ENCODE assay signal across 21 cellular contexts in genomic region chr13:113387396-113387795, GRCh38. TPM values are rescaled to one million over a fixed set of nuclear protein-coding genes. Genes with fewer than 3 reads are reported as not detected.
DNase-seq lines count a peak whose midpoint lies in the region; ATAC-seq and TF ChIP-seq lines count a peak whose summit lies in the region.
"Had no signal": no experiment of that assay in that cellular context is flagged by ENCODE, and none has a peak within 500 bp of the region (broad histone marks: within the 10 kb centered on the region; RNA-seq: fewer than 3 reads in every experiment).

No MANE protein-coding gene starts in this region.

- 47 to 78% methylated on average over 1 of the region's 1 CpG for WGBS in sigmoid colon, 2 donors

- H3K27ac ChIP-seq in CD4-positive, alpha-beta T cell (ENCODE audit: low read depth, low read length) = no peak overlapping the region
- H3K27ac ChIP-seq in sigmoid colon = no peak overlapping the region
- no peak overlapping the region for H3K27ac ChIP-seq in breast epithelium
- H3K27ac ChIP-seq: 22Rv1; A549; BLaER1 treated with 17β-estradiol and CSF1 and Interleukin-3, amounts not matched to agents 10 nM and 100 nM; C4-2B had no signal

- peaks cover 3% of the 10 kb centered on the region for H3K9me3 ChIP-seq in CD4-positive, alpha-beta T cell (ENCODE audit: control insufficient read depth, low read length)
- H3K9me3 ChIP-seq in sigmoid colon (peaks cover 0 to 8% (median 0%) of the 10 kb centered on the region in 4 donors), breast epithelium (peaks cover 0 to 8% of the 10 kb centered on the region in 2 donors)

- H3K4me3 ChIP-seq in sigmoid colon = no peak overlapping the region
- no peak overlapping the region for H3K4me3 ChIP-seq in breast epithelium
- H3K4me3 ChIP-seq: A549 had no signal

- peaks cover 5% of the 10 kb centered on the region for H3K36me3 Mint-ChIP-seq in activated naive CD4-positive, alpha-beta T cell treated with anti-CD3 and anti-CD28 coated beads, Interleukin-2, amount 50 U/mL, for 24 hours
- H3K36me3 Mint-ChIP-seq in activated naive CD4-positive, alpha-beta T cell treated with anti-CD3 and anti-CD28 coated beads for 36 hours (ENCODE audit: low read depth) = peaks cover 8% of the 10 kb centered on the region
- no peaks in the 10 kb centered on the region for H3K36me3 Mint-ChIP-seq in CD4-positive, alpha-beta T cell (ENCODE audit: low read depth)
- H3K36me3 Mint-ChIP-seq: CD4-positive, alpha-beta memory T cell had no signal

- CTCF ChIA-PET in activated naive CD4-positive, alpha-beta T cell treated with anti-CD3 and anti-CD28 coated beads for 36 hours (lab: Charles Lee) = interaction anchor here (1.3 kb wide), 1 partner anchor 9 kb away, joined by 4 read pairs; no protein-coding TSS in a partner anchor
- CTCF ChIA-PET in CD4-positive, alpha-beta T cell (lab: Charles Lee) = no interaction called here

- H3K4me1 ChIP-seq in sigmoid colon (no peaks in the 10 kb centered on the region), breast epithelium (no peaks in the 10 kb centered on the region)
- H3K4me1 ChIP-seq: A549; BLaER1 treated with 17β-estradiol and CSF1 and Interleukin-3, amounts not matched to agents 10 nM and 100 nM had no signal

- no peak for DNase-seq in activated naive CD4-positive, alpha-beta T cell treated with anti-CD3 and anti-CD28 coated beads for 36 hours
- DNase-seq in CD4-positive, alpha-beta T cell = no peak
- DNase-seq in left colon = peak in 1 of 2 donors; percentile 3
- DNase-seq in sigmoid colon = peak; percentile 2
- DNase-seq in germinal center (ENCODE audit: low spot score) = no peak
- no peak for DNase-seq in DMS153 (lab: John Stamatoyannopoulos, UW)
- no peak for DNase-seq in breast epithelium (ENCODE audit: low spot score in 2 of 2)
- DNase-seq: AML-193; CD4-positive, alpha-beta memory T cell; CD8-positive, alpha-beta memory T cell; COR-L47; DMS 273 treated with DMSO at 0.1 percent for 48 hours; DMS79 treated with DMSO at 0.1 percent for 48 hours; GF-D8 had no signal

- intact Hi-C loops in activated naive CD4-positive, alpha-beta T cell treated with anti-CD3 and anti-CD28 coated beads for 36 hours (cut with micrococcal nuclease) = no loop called here
- intact Hi-C loops in CD4-positive, alpha-beta T cell (cut with DNase I, micrococcal nuclease) = no loop called here
- intact Hi-C loops in left colon (cut with DNase I, micrococcal nuclease) = no loop called here
- intact Hi-C loops in sigmoid colon (cut with DNase I) = no loop called here
- intact Hi-C loops in breast epithelium (cut with DNase I; ENCODE audit: low total_unique reads) = no loop called here

- H3K27ac Mint-ChIP-seq in activated naive CD4-positive, alpha-beta T cell treated with anti-CD3 and anti-CD28 coated beads, Interleukin-2, amount 50 U/mL, for 24 hours = peak overlapping the region; percentile 46
- H3K27ac Mint-ChIP-seq in activated naive CD4-positive, alpha-beta T cell treated with anti-CD3 and anti-CD28 coated beads for 36 hours = no peak overlapping the region
- H3K27ac Mint-ChIP-seq in CD4-positive, alpha-beta T cell = peak overlapping the region; percentile 80
- H3K27ac Mint-ChIP-seq: B cell; CD4-positive, alpha-beta memory T cell; CD8-positive, alpha-beta memory T cell had no signal

- POLR2A ChIA-PET in CD4-positive, alpha-beta T cell (lab: Charles Lee) = no interaction called here

- no peaks in the 10 kb centered on the region for H3K27me3 ChIP-seq in CD4-positive, alpha-beta T cell (ENCODE audit: control insufficient read depth, insufficient read depth, low read length)
- H3K27me3 ChIP-seq in sigmoid colon = no peaks in the 10 kb centered on the region
- H3K27me3 ChIP-seq in breast epithelium = no peaks in the 10 kb centered on the region
- H3K27me3 ChIP-seq: BLaER1 treated with 17β-estradiol and CSF1 and Interleukin-3, amounts not matched to agents 10 nM and 100 nM had no signal

- peaks cover 14% of the 10 kb centered on the region for H3K9me3 Mint-ChIP-seq in activated naive CD4-positive, alpha-beta T cell treated with anti-CD3 and anti-CD28 coated beads, Interleukin-2, amount 50 U/mL, for 24 hours
- peaks cover 31% of the 10 kb centered on the region for H3K9me3 Mint-ChIP-seq in activated naive CD4-positive, alpha-beta T cell treated with anti-CD3 and anti-CD28 coated beads for 36 hours
- peaks cover 7% of the 10 kb centered on the region for H3K9me3 Mint-ChIP-seq in CD4-positive, alpha-beta T cell

- H3K4me3 Mint-ChIP-seq in activated naive CD4-positive, alpha-beta T cell treated with anti-CD3 and anti-CD28 coated beads, Interleukin-2, amount 50 U/mL, for 24 hours = no peak overlapping the region
- no peak overlapping the region for H3K4me3 Mint-ChIP-seq in activated naive CD4-positive, alpha-beta T cell treated with anti-CD3 and anti-CD28 coated beads for 36 hours
- no peak overlapping the region for H3K4me3 Mint-ChIP-seq in CD4-positive, alpha-beta T cell
- H3K4me3 Mint-ChIP-seq: B cell; CD4-positive, alpha-beta memory T cell; CD8-positive, alpha-beta memory T cell had no signal

- H3K36me3 ChIP-seq in sigmoid colon (no peaks in the 10 kb centered on the region), breast epithelium (no peaks in the 10 kb centered on the region)

- no peak for TF ChIP-seq EP300 in sigmoid colon (IDR thresholded peaks at IDR 0.05)

- H3K27me3 Mint-ChIP-seq in activated naive CD4-positive, alpha-beta T cell treated with anti-CD3 and anti-CD28 coated beads, Interleukin-2, amount 50 U/mL, for 24 hours = peaks cover 4% of the 10 kb centered on the region
- H3K27me3 Mint-ChIP-seq in activated naive CD4-positive, alpha-beta T cell treated with anti-CD3 and anti-CD28 coated beads for 36 hours (ENCODE audit: low read depth) = peaks cover under 1% of the 10 kb centered on the region
- peaks cover 8% of the 10 kb centered on the region for H3K27me3 Mint-ChIP-seq in CD4-positive, alpha-beta T cell

- no peak for ATAC-seq in CD4-positive, alpha-beta T cell (ENCODE audit: poor library complexity)
- peak; percentile 49 for ATAC-seq in left colon
- ATAC-seq: A549 had no signal

- peaks cover 20% of the 10 kb centered on the region for H3K4me1 Mint-ChIP-seq in activated naive CD4-positive, alpha-beta T cell treated with anti-CD3 and anti-CD28 coated beads, Interleukin-2, amount 50 U/mL, for 24 hours
- peaks cover 16% of the 10 kb centered on the region for H3K4me1 Mint-ChIP-seq in activated naive CD4-positive, alpha-beta T cell treated with anti-CD3 and anti-CD28 coated beads for 36 hours (ENCODE audit: low read depth)
- H3K4me1 Mint-ChIP-seq in CD4-positive, alpha-beta T cell (ENCODE audit: low read depth) = peaks cover 29% of the 10 kb centered on the region
- H3K4me1 Mint-ChIP-seq: B cell had no signal

- no peak for TF ChIP-seq POLR2A in sigmoid colon (IDR thresholded peaks at IDR 0.05)
- no peak for TF ChIP-seq POLR2A in breast epithelium (IDR thresholded peaks at IDR 0.05)

- no peak for TF ChIP-seq CTCF in CD4-positive, alpha-beta T cell (IDR thresholded peaks at IDR 0.05)
- TF ChIP-seq CTCF in sigmoid colon (IDR thresholded peaks at IDR 0.05) (no peak), breast epithelium (IDR thresholded peaks at IDR 0.05) (no peak)

RNA-seq across cellular contexts. Expression of gene GRTP1, which starts 23.5 kb away (rescaled TPM):
- under 1 TPM; 0.44 to 0.45 TPM for total RNA-seq in activated naive CD4-positive, alpha-beta T cell treated with anti-CD3 and anti-CD28 coated beads for 36 hours
- total RNA-seq in CD4-positive, alpha-beta T cell = under 1 TPM; 0.67 to 0.82 TPM
- total RNA-seq in left colon (10 to 100 TPM; 59.4 to 61.6 TPM), sigmoid colon (1 to 10 TPM; 6.7 to 9.9 (median 8.3) TPM), breast epithelium (10 to 100 TPM in 2 of 3 donors, 1 to 10 TPM in 1; 5.8 to 19.0 (median 14.0) TPM)
- 10 to 100 TPM; 29.3 to 52.5 (median 39.6) TPM for polyA plus RNA-seq in sigmoid colon
- total RNA-seq: A172; B cell; CD8-positive, alpha-beta memory T cell had no signal
- polyA plus RNA-seq: CD8-positive, alpha-beta memory T cell had no signal
